25 cellular contexts compared by ENCODE assay signal in the genomic region with DNA sequence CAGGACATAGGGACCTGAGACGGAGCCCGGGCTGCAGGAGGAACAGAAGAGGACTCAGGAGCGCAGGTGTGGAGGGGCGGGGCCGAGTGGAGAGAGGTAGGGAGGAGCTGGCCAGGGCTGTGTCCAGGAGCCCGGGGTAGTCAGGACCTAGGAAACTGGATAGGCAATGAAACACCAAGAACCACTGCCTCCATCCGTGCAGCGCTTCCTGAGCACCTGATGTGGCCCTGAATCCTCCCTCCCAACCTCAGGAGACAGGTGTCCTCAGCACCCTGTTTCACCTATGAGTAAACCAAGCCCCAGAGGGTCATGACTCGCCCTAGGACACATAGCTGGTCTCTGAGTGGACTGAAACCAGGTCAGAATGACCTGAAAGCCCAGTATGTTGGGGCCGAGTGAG.
DNase-seq lines count a peak whose midpoint lies in the region; ATAC-seq, FAIRE-seq and TF ChIP-seq lines count a peak whose summit lies in the region.
"Had no signal": no experiment of that assay in that cellular context is flagged by ENCODE, and none has a peak within 500 bp of the region (broad histone marks: within the 10 kb centered on the region; RNA-seq: fewer than 3 reads in every experiment).

No MANE protein-coding gene starts in this region.

- TF ChIP-seq CTCF in colonic mucosa (IDR thresholded peaks at IDR 0.05) (no peak), pancreas (IDR thresholded peaks at IDR 0.05) (no peak), Peyer's patch (IDR thresholded peaks at IDR 0.05) (no peak)

- no peak overlapping the region for H3K9ac ChIP-seq in colonic mucosa (ENCODE audit: low read depth in 2 of 2, low read length in 2 of 2)

- H3K4me1 ChIP-seq in colonic mucosa: no peaks in the 10 kb centered on the region
- H3K4me1 ChIP-seq in pancreas: no peaks in the 10 kb centered on the region
- H3K4me1 ChIP-seq in Peyer's patch: no peaks in the 10 kb centered on the region
- no peaks in the 10 kb centered on the region for H3K4me1 ChIP-seq in SJCRH30
- H3K4me1 ChIP-seq: heart right ventricle, psoas muscle, SJSA1 had no signal

- peak; percentile 33 for DNase-seq in ELF-1 (ENCODE audit: low read depth, low spot score)
- peak; percentile 49 for DNase-seq in NCI-H146 treated with DMSO at 0.1 percent for 48 hours (lab: John Stamatoyannopoulos, UW; ENCODE audit: unreplicated experiment)
- DNase-seq in colonic mucosa: peak; percentile 72
- DNase-seq in pancreas: peak in 2 of 6 donors; percentile 32 to 68
- no peak for DNase-seq in Peyer's patch
- no peak for DNase-seq in UCSD-AML1 (lab: John Stamatoyannopoulos, UW; ENCODE audit: unreplicated experiment)
- no peak for DNase-seq in SJCRH30
- no peak for DNase-seq in activated effector memory CD4-positive, alpha-beta T cell treated with Interleukin-2 at 50 U/mL for 16 hours
- DNase-seq: activated CD4-positive, alpha-beta T cell treated with anti-CD3 and anti-CD28 coated beads, Interleukin-2, amount 10 ng/mL, durations not matched to agents 7 days and 5 days; activated CD8-positive, alpha-beta memory T cell treated with anti-CD3 and anti-CD28 coated beads, Interleukin-2, amount 10 ng/mL, durations not matched to agents 7 days and 5 days; anterior cingulate cortex; caudate nucleus; DMS 273 treated with DMSO at 0.1 percent for 48 hours; dorsolateral prefrontal cortex; heart right ventricle; NCI-H1105 treated with DMSO at 0.1 percent for 48 hours; NCI-H2171; NCI-H774; psoas muscle; stimulated activated CD4-positive, alpha-beta T cell treated with anti-CD3 and anti-CD28 coated beads, Interleukin-1b, Interleukin-23, amount 100 ng/mL, for 48 hours; T-helper 1 cell had no signal

- intact Hi-C loops in colonic mucosa (cut with DNase I): loop anchor here (5.0 kb wide), 1 partner anchor 182 kb away; no protein-coding TSS in a partner anchor
- intact Hi-C loops in pancreas (cut with DNase I): no loop called here

- no peaks in the 10 kb centered on the region for H3K36me3 ChIP-seq in colonic mucosa
- H3K36me3 ChIP-seq in pancreas: no peaks in the 10 kb centered on the region
- H3K36me3 ChIP-seq in Peyer's patch: no peaks in the 10 kb centered on the region
- H3K36me3 ChIP-seq in SJCRH30: no peaks in the 10 kb centered on the region
- H3K36me3 ChIP-seq: heart right ventricle, neutrophil, SJSA1 had no signal

- TF ChIP-seq POLR2A in Peyer's patch (IDR thresholded peaks at IDR 0.05): no peak

- H3K27ac ChIP-seq in colonic mucosa (no peak overlapping the region), pancreas (no peak overlapping the region), Peyer's patch (no peak overlapping the region), SJCRH30 (no peak overlapping the region)
- H3K27ac ChIP-seq: C4-2B, dorsolateral prefrontal cortex, heart right ventricle, neutrophil, psoas muscle, SJSA1 had no signal

- H3K4me3 ChIP-seq in colonic mucosa (no peak overlapping the region), pancreas (no peak overlapping the region), Peyer's patch (no peak overlapping the region), SJCRH30 (no peak overlapping the region)
- H3K4me3 ChIP-seq: dorsolateral prefrontal cortex, heart right ventricle, psoas muscle, SJSA1 had no signal

- peak in 3 of 4 donors; percentile 53 to 83 (median 62) for ATAC-seq in pancreas
- ATAC-seq: activated CD8-positive, alpha-beta memory T cell treated with anti-CD3 and anti-CD28 coated beads, Interleukin-2, amount 10 ng/mL, durations not matched to agents 7 days and 5 days; heart right ventricle; psoas muscle had no signal

- WGBS in pancreas, 2 donors: 52 to 57% methylated on average over 9 to 10 of the region's 10 CpGs

- no peak for FAIRE-seq in pancreas (lab: Jason Lieb, UNC)
- FAIRE-seq: G401.6 had no signal

- H3K9me3 ChIP-seq in colonic mucosa (no peaks in the 10 kb centered on the region), pancreas (no peaks in the 10 kb centered on the region), Peyer's patch (no peaks in the 10 kb centered on the region), SJCRH30 (replicated peaks) (no peaks in the 10 kb centered on the region)
- H3K9me3 ChIP-seq: heart right ventricle, neutrophil, psoas muscle, SJSA1 had no signal

- no peaks in the 10 kb centered on the region for H3K27me3 ChIP-seq in colonic mucosa
- no peaks in the 10 kb centered on the region for H3K27me3 ChIP-seq in pancreas
- H3K27me3 ChIP-seq in Peyer's patch: no peaks in the 10 kb centered on the region
- H3K27me3 ChIP-seq in SJCRH30: no peaks in the 10 kb centered on the region
- H3K27me3 ChIP-seq: neutrophil, SJSA1 had no signal

Comparison
In these comparisons a context has a peak if more than half of its experiments do, and no peak if none do; other contexts are left out.
1. DNase-seq: peak in ELF-1 (single experiment), NCI-H146 treated with DMSO at 0.1 percent for 48 hours (single experiment) and colonic mucosa (single experiment); none in Peyer's patch (0 of 3), UCSD-AML1 (single experiment), SJCRH30 (0 of 2) and activated effector memory CD4-positive, alpha-beta T cell treated with Interleukin-2 at 50 U/mL for 16 hours (single experiment).